Comparison of ENCODE assay signal across 11 cellular contexts in genomic region chr20:62134735-62135231, GRCh38. TPM values are rescaled to one million over a fixed set of nuclear protein-coding genes. Genes with fewer than 3 reads are reported as not detected.
A peak's percentile ranks its signal among the peaks of the same experiment; 100 is the strongest.
DNase-seq lines count a peak whose midpoint lies in the region; ATAC-seq lines count a peak whose summit lies in the region.
"Had no signal": no experiment of that assay in that cellular context is flagged by ENCODE, and none has a peak within 500 bp of the region (broad histone marks: within the 10 kb centered on the region; RNA-seq: fewer than 3 reads in every experiment).

No MANE protein-coding gene starts in this region.

- H3K27ac Mint-ChIP-seq in T-cell, result no peak overlapping the region

- H3K4me2 ChIP-seq in mesenchymal stem cell (ENCODE audit: low read length, poor library complexity, severe bottlenecking), result no peak overlapping the region

- H2BK15ac ChIP-seq in mesenchymal stem cell (ENCODE audit: low read depth, poor library complexity, severe bottlenecking), result no peak overlapping the region

- peaks cover 47% of the 10 kb centered on the region for H3K36me3 Mint-ChIP-seq in T-cell

- H2AFZ ChIP-seq in ACC112 (ENCODE audit: low read length, unreplicated experiment), result no peak overlapping the region
- no peak overlapping the region for H2AFZ ChIP-seq in mesenchymal stem cell (ENCODE audit: low read depth, low read length)

- H3K79me2 ChIP-seq in ACC112 (ENCODE audit: control insufficient read depth, insufficient read depth, low read length, unreplicated experiment), result peaks cover 11% of the 10 kb centered on the region

- H3K79me1 ChIP-seq in mesenchymal stem cell (replicated peaks; ENCODE audit: low read length, poor library complexity, severe bottlenecking), result peaks cover 54% of the 10 kb centered on the region

- no peaks in the 10 kb centered on the region for H3K9me3 ChIP-seq in mesenchymal stem cell (ENCODE audit: control insufficient read depth, low read length)
- H3K9me3 ChIP-seq: suprapubic skin had no signal

- peak overlapping the region in 1 of 2 experiments; percentile 60 for H2BK12ac ChIP-seq in mesenchymal stem cell (ENCODE audit: low read length in 2 of 2)

- H3K4me1 ChIP-seq in ACC112 (ENCODE audit: control insufficient read depth, insufficient read depth, low read length, unreplicated experiment) (peaks cover 22% of the 10 kb centered on the region), mesenchymal stem cell (ENCODE audit: control insufficient read depth, insufficient read depth, low read depth, low read length) (peaks cover 9% of the 10 kb centered on the region)

- no peak overlapping the region for H3K18ac ChIP-seq in mesenchymal stem cell (ENCODE audit: low read depth in 1 of 2, low read length in 2 of 2)

- H3K4me3 ChIP-seq in ACC112 (ENCODE audit: low read depth, low read length) (no peak overlapping the region), mesenchymal stem cell (ENCODE audit: insufficient read depth in 1 of 2, low read depth in 1 of 2, low read length in 2 of 2) (no peak overlapping the region)
- H3K4me3 ChIP-seq: suprapubic skin had no signal

- H2AK5ac ChIP-seq in mesenchymal stem cell (ENCODE audit: low read length, severe bottlenecking), result no peak overlapping the region

- peaks cover 27 to 43% (median 30%) of the 10 kb centered on the region in 3 donors for H3K4me1 Mint-ChIP-seq in T-cell

- H3K27me3 Mint-ChIP-seq in T-cell, result no peaks in the 10 kb centered on the region

- no peak overlapping the region for H2BK5ac ChIP-seq in mesenchymal stem cell (ENCODE audit: low read depth, low read length, poor library complexity, severe bottlenecking)

- no peak overlapping the region for H4K91ac ChIP-seq in mesenchymal stem cell (ENCODE audit: low read length)

- H3K36me3 ChIP-seq in ACC112 (ENCODE audit: insufficient read depth, low read length) (peaks cover 32% of the 10 kb centered on the region), mesenchymal stem cell (ENCODE audit: control insufficient read depth in 1 of 2, insufficient read depth in 2 of 2, low read depth in 1 of 2, low read length in 2 of 2) (peaks cover 92 to 96% of the 10 kb centered on the region in 2 experiments)

- WGBS in mesenchymal stem cell, result 84% methylated on average over 9 of the region's 11 CpGs

- no peak for ATAC-seq in GM19397 (IDR thresholded peaks at IDR 0.05; ENCODE audit: unreplicated experiment)
- no peak for ATAC-seq in T-cell (replicated peaks in 1 of 4)

- H3K14ac ChIP-seq in mesenchymal stem cell (ENCODE audit: low read length in 2 of 2), result no peak overlapping the region

- DNase-seq in M059J (ENCODE audit: low read depth) (peak; percentile 60), fibroblast of gingiva (ENCODE audit: low read depth) (peak; percentile 87), mesenchymal stem cell (peak; percentile 36), T-cell (no peak), NAMALWA (ENCODE audit: low spot score) (no peak), occipital lobe (lab: John Stamatoyannopoulos, UW) (no peak)
- DNase-seq: C1 segment of cervical spinal cord; stimulated activated CD4-positive, alpha-beta T cell treated with anti-CD3 and anti-CD28 coated beads, Interleukin-4, amount 100 ng/mL, for 24 hours had no signal

- no peak overlapping the region for H3K4me3 Mint-ChIP-seq in T-cell

- no peak overlapping the region for H4K8ac ChIP-seq in mesenchymal stem cell (ENCODE audit: low read length)

- no peak overlapping the region for H2BK120ac ChIP-seq in mesenchymal stem cell (ENCODE audit: low read depth, low read length)

- peak overlapping the region; percentile 46 for H3K9ac ChIP-seq in mesenchymal stem cell (ENCODE audit: low read length)

- H3K27ac ChIP-seq in ACC112 (ENCODE audit: low read depth, low read length) (peak overlapping the region; percentile 72), mesenchymal stem cell (ENCODE audit: low read length, poor library complexity, severe bottlenecking) (no peak overlapping the region)
- H3K27ac ChIP-seq: suprapubic skin had no signal

- no peak overlapping the region for H3K23ac ChIP-seq in mesenchymal stem cell (ENCODE audit: low read length in 2 of 2)

- CTCF ChIA-PET in T-cell (lab: Charles Lee), result interaction anchor here (0.7 to 4.1 kb wide), 3 partner anchors 124 to 138 kb away, joined by 3 to 15 read pairs (median 3); no protein-coding TSS in a partner anchor

- H3K27me3 ChIP-seq in ACC112 (ENCODE audit: insufficient read depth, low read length) (no peaks in the 10 kb centered on the region), mesenchymal stem cell (ENCODE audit: control insufficient read depth in 1 of 2, insufficient read depth in 1 of 2, low read length in 2 of 2) (no peaks in the 10 kb centered on the region)
- H3K27me3 ChIP-seq: suprapubic skin had no signal

- no peak overlapping the region for H3K4ac ChIP-seq in mesenchymal stem cell (ENCODE audit: low read depth in 1 of 2, low read length in 2 of 2)

- POLR2A ChIA-PET in T-cell (lab: Charles Lee), result interaction anchor here (0.6 kb wide), 2 partner anchors 113 to 120 kb away, joined by 3 to 5 read pairs; no protein-coding TSS in a partner anchor

- no peaks in the 10 kb centered on the region for H3K9me3 Mint-ChIP-seq in T-cell

RNA-seq across cellular contexts. Expression of gene PSMA7, which starts 8.4 kb away (rescaled TPM):
- total RNA-seq in M059J (2014; rRNA removed; shearing (Covaris generic)), result 881 and 940 TPM in 2 replicates
- 378 TPM for polyA plus RNA-seq in mesenchymal stem cell (2013, experiment 1 of 2)
- 392 TPM for polyA plus RNA-seq in mesenchymal stem cell (2013, experiment 2 of 2)
- total RNA-seq in T-cell (100 to 1,000 TPM; 136 to 233 (median 208) TPM), occipital lobe (107 TPM)

RNA-seq across cellular contexts. Expression of gene SS18L1, which starts 8.8 kb away (rescaled TPM):
- total RNA-seq in M059J (2014; rRNA removed; shearing (Covaris generic)), result 7.8 and 15.1 TPM in 2 replicates
- polyA plus RNA-seq in mesenchymal stem cell (2013, experiment 1 of 2), result 7.1 TPM
- polyA plus RNA-seq in mesenchymal stem cell (2013, experiment 2 of 2), result 6.1 TPM
- 10 to 100 TPM; 14.6 to 23.6 (median 19.4) TPM for total RNA-seq in T-cell
- total RNA-seq in occipital lobe, result 75.0 TPM

RNA-seq across cellular contexts. Expression of gene LSM14B, which starts 12.5 kb away (rescaled TPM):
- 46.5 and 60.4 TPM in 2 replicates for total RNA-seq in M059J (2014; rRNA removed; shearing (Covaris generic))
- polyA plus RNA-seq in mesenchymal stem cell (2013, experiment 1 of 2), result 32.2 TPM
- polyA plus RNA-seq in mesenchymal stem cell (2013, experiment 2 of 2), result 31.4 TPM
- total RNA-seq in T-cell, result 10 to 100 TPM; 40.5 to 55.5 (median 54.4) TPM
- 92.6 TPM for total RNA-seq in occipital lobe

RNA-seq across cellular contexts. Expression of gene MTG2, which starts 48.0 kb away (rescaled TPM):
- total RNA-seq in M059J (2014; rRNA removed; shearing (Covaris generic)), result 19.9 and 46.4 TPM in 2 replicates
- polyA plus RNA-seq in mesenchymal stem cell (2013, experiment 1 of 2), result 27.8 TPM
- polyA plus RNA-seq in mesenchymal stem cell (2013, experiment 2 of 2), result 26.3 TPM
- total RNA-seq in T-cell (10 to 100 TPM; 21.1 to 51.9 (median 44.1) TPM), occipital lobe (14.8 TPM)

Comparison
In these comparisons a context has a peak if more than half of its experiments do, and no peak if none do; other contexts are left out.
1. DNase-seq: peak in M059J (single experiment), fibroblast of gingiva (single experiment) and mesenchymal stem cell (single experiment); none in T-cell (0 of 34), NAMALWA (single experiment) and occipital lobe (single experiment).